Comparison of ENCODE assay signal across 19 cellular contexts in the genomic region with DNA sequence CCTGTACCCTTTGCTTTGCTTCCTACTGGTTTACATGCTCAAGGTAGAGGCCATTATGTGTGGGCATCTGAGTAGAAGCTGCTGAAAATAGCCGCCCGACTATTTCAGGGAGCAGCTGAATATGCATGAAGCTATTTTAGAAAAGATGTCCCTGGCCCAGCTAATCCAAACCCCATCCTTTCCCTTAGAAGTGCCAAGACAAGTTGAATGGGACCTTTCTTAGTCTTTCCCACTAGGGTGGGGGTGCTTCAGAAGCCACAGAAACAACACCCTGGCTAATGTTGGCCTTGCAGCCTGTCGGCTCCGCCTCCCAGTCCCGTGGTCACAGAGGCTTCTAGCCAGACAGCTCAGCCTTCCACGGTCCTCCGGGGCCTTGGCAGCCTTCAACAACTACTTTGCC.
DNase-seq lines count a peak whose midpoint lies in the region; ATAC-seq lines count a peak whose summit lies in the region.
"Had no signal": no experiment of that assay in that cellular context is flagged by ENCODE, and none has a peak within 500 bp of the region (broad histone marks: within the 10 kb centered on the region; RNA-seq: fewer than 3 reads in every experiment).

No MANE protein-coding gene starts in this region.

- H3K23ac ChIP-seq in mesendoderm (ENCODE audit: low read length), result no peak overlapping the region

- no peaks in the 10 kb centered on the region for H3K27me3 ChIP-seq in mesendoderm (ENCODE audit: insufficient read depth, low read length, poor library complexity)
- H3K27me3 ChIP-seq: cardiac muscle cell, neural progenitor cell had no signal

- no peak overlapping the region for H4K8ac ChIP-seq in mesendoderm (ENCODE audit: low read depth, low read length)

- no CpG with 5 or more reads among the region's 7 CpGs for WGBS in mesendoderm (ENCODE audit: extremely low coverage, insufficient coverage, low lambda C conversion rate)

- in situ Hi-C loops in G401 (cut with HindIII; ENCODE audit: low sequenced_read_pairs), result no loop called here

- H3K9ac ChIP-seq in mesendoderm (ENCODE audit: low read length), result no peak overlapping the region
- H3K9ac ChIP-seq: neural progenitor cell had no signal

- no peak overlapping the region for H3K56ac ChIP-seq in mesendoderm (ENCODE audit: low read length)

- H3K4me3 ChIP-seq in mesendoderm (ENCODE audit: low read length), result no peak overlapping the region
- H3K4me3 ChIP-seq: cardiac muscle cell, neural progenitor cell, skin epidermis had no signal

- DNase-seq in G401 (ENCODE audit: low spot score) (peak; percentile 47), UCSD-AML1 (lab: John Stamatoyannopoulos, UW; ENCODE audit: unreplicated experiment) (peak; percentile 24), hippocampal formation (lab: John Stamatoyannopoulos, UW) (peak; percentile 64 to 67), putamen (ENCODE audit: low spot score) (peak; percentile 80), mesendoderm (no peak), NCI-H524 (lab: John Stamatoyannopoulos, UW) (no peak), DMS79 (lab: John Stamatoyannopoulos, UW) (no peak)
- DNase-seq: activated CD4-positive, CD25-positive, alpha-beta regulatory T cell; activated naive CD4-positive, alpha-beta T cell treated with anti-CD3 and anti-CD28 coated beads, Interleukin-2, amount 10 ng/mL, durations not matched to agents 7 days and 5 days; AML-193; DMS79 treated with DMSO at 0.1 percent for 48 hours; left colon; NCI-H187 treated with DMSO at 0.1 percent for 48 hours; NCI-H524 treated with DMSO at 0.1 percent for 48 hours had no signal

- H3K27ac ChIP-seq in mesendoderm (ENCODE audit: low read depth, low read length), result no peak overlapping the region
- H3K27ac ChIP-seq: cardiac muscle cell, neural progenitor cell, skin epidermis had no signal

- no peak for ATAC-seq in HG03432 (IDR thresholded peaks at IDR 0.05; ENCODE audit: unreplicated experiment)
- ATAC-seq: left colon, Panc1 had no signal

- no peaks in the 10 kb centered on the region for H3K79me2 ChIP-seq in mesendoderm (ENCODE audit: control insufficient read depth, insufficient read depth, low read length)

- no peaks in the 10 kb centered on the region for H3K4me1 ChIP-seq in mesendoderm (ENCODE audit: control insufficient read depth, low read depth, low read length)
- H3K4me1 ChIP-seq: neural progenitor cell had no signal

- no peak overlapping the region for H3K4ac ChIP-seq in mesendoderm (ENCODE audit: low read depth, low read length)

- no peak overlapping the region for H2AK5ac ChIP-seq in mesendoderm (ENCODE audit: low read length)

- no peak overlapping the region for H3K18ac ChIP-seq in mesendoderm (ENCODE audit: low read length)

- H2BK120ac ChIP-seq in mesendoderm (ENCODE audit: low read depth, low read length), result no peak overlapping the region

- H3K36me3 ChIP-seq in mesendoderm (ENCODE audit: control insufficient read depth, insufficient read depth, low read length), result no peaks in the 10 kb centered on the region
- H3K36me3 ChIP-seq: cardiac muscle cell, neural progenitor cell had no signal

- H2BK15ac ChIP-seq in mesendoderm (replicated peaks; ENCODE audit: low read depth), result no peak overlapping the region

- no peak overlapping the region for H4K5ac ChIP-seq in mesendoderm (ENCODE audit: low read length)

- H3K4me2 ChIP-seq in mesendoderm (ENCODE audit: low read length), result no peak overlapping the region
- H3K4me2 ChIP-seq: neural progenitor cell had no signal

- H3K79me1 ChIP-seq in mesendoderm (ENCODE audit: low read length), result no peaks in the 10 kb centered on the region

- H2BK5ac ChIP-seq in mesendoderm (ENCODE audit: low read length), result no peak overlapping the region

Comparison
In these comparisons a context has a peak if more than half of its experiments do, and no peak if none do; other contexts are left out.
1. DNase-seq: peak in G401 (single experiment), UCSD-AML1 (single experiment), hippocampal formation (2 of 2) and putamen (single experiment); none in mesendoderm (single experiment), NCI-H524 (0 of 2) and DMS79 (single experiment).